ENCODE assay signal across 1 cellular context in the genomic region with DNA sequence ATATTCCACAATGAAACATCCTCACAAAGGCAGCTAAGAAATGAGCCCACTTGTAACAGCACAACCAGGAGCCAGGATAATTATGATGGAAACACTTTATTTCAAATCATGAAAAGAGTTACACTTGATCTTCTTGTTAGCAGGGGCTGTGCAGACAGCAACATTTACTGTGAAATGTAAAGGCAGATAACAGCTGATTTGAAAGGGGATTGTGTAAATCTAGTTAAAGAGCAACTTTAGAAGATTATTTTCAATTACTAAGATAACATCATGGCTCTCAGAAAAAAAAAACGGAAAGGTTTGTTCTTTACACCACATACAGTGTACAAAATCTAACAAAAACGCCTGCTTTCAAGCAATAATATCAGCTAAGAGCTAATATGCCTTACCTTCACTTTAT.
TF ChIP-seq lines count a peak whose summit lies in the region.

No MANE protein-coding gene starts in this region.

TF ChIP-seq in GM23338, 12 proteins besides CTCF, POLR2A, EP300 and RAD21:
- TF ChIP-seq, protein P1, sequence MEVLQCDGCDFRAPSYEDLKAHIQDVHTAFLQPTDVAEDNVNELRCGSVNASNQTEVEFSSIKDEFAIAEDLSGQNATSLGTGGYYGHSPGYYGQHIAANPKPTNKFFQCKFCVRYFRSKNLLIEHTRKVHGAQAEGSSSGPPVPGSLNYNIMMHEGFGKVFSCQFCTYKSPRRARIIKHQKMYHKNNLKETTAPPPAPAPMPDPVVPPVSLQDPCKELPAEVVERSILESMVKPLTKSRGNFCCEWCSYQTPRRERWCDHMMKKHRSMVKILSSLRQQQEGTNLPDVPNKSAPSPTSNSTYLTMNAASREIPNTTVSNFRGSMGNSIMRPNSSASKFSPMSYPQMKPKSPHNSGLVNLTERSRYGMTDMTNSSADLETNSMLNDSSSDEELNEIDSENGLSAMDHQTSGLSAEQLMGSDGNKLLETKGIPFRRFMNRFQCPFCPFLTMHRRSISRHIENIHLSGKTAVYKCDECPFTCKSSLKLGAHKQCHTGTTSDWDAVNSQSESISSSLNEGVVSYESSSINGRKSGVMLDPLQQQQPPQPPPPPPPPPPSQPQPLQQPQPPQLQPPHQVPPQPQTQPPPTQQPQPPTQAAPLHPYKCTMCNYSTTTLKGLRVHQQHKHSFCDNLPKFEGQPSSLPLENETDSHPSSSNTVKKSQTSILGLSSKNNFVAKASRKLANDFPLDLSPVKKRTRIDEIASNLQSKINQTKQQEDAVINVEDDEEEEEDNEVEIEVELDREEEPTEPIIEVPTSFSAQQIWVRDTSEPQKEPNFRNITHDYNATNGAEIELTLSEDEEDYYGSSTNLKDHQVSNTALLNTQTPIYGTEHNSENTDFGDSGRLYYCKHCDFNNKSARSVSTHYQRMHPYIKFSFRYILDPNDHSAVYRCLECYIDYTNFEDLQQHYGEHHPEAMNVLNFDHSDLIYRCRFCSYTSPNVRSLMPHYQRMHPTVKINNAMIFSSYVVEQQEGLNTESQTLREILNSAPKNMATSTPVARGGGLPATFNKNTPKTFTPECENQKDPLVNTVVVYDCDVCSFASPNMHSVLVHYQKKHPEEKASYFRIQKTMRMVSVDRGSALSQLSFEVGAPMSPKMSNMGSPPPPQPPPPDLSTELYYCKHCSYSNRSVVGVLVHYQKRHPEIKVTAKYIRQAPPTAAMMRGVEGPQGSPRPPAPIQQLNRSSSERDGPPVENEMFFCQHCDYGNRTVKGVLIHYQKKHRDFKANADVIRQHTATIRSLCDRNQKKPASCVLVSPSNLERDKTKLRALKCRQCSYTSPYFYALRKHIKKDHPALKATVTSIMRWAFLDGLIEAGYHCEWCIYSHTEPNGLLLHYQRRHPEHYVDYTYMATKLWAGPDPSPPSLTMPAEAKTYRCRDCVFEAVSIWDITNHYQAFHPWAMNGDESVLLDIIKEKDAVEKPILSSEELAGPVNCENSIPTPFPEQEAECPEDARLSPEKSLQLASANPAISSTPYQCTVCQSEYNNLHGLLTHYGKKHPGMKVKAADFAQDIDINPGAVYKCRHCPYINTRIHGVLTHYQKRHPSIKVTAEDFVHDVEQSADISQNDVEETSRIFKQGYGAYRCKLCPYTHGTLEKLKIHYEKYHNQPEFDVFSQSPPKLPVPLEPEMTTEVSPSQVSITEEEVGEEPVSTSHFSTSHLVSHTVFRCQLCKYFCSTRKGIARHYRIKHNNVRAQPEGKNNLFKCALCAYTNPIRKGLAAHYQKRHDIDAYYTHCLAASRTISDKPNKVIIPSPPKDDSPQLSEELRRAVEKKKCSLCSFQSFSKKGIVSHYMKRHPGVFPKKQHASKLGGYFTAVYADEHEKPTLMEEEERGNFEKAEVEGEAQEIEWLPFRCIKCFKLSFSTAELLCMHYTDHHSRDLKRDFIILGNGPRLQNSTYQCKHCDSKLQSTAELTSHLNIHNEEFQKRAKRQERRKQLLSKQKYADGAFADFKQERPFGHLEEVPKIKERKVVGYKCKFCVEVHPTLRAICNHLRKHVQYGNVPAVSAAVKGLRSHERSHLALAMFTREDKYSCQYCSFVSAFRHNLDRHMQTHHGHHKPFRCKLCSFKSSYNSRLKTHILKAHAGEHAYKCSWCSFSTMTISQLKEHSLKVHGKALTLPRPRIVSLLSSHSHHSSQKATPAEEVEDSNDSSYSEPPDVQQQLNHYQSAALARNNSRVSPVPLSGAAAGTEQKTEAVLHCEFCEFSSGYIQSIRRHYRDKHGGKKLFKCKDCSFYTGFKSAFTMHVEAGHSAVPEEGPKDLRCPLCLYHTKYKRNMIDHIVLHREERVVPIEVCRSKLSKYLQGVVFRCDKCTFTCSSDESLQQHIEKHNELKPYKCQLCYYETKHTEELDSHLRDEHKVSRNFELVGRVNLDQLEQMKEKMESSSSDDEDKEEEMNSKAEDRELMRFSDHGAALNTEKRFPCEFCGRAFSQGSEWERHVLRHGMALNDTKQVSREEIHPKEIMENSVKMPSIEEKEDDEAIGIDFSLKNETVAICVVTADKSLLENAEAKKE (CRISPR knock-in tag; IDR thresholded peaks at IDR 0.05) = no peak
- TF ChIP-seq NANOG (IDR thresholded peaks at IDR 0.05; ENCODE audit: borderline replicate concordance) = no peak
- no peak for TF ChIP-seq EZH2 (IDR thresholded peaks at IDR 0.05; ENCODE audit: low read depth, unreplicated experiment)
- no peak for TF ChIP-seq CREB1 (CRISPR knock-in tag; IDR thresholded peaks at IDR 0.05; ENCODE audit: low read depth)
- no peak for TF ChIP-seq JUNB (IDR thresholded peaks at IDR 0.05; ENCODE audit: unreplicated experiment)
- TF ChIP-seq ZNF114 (CRISPR knock-in tag; IDR thresholded peaks at IDR 0.05) = no peak
TF ChIP-seq in GM23338: peak in this region for 0.
